In the genomic region with DNA sequence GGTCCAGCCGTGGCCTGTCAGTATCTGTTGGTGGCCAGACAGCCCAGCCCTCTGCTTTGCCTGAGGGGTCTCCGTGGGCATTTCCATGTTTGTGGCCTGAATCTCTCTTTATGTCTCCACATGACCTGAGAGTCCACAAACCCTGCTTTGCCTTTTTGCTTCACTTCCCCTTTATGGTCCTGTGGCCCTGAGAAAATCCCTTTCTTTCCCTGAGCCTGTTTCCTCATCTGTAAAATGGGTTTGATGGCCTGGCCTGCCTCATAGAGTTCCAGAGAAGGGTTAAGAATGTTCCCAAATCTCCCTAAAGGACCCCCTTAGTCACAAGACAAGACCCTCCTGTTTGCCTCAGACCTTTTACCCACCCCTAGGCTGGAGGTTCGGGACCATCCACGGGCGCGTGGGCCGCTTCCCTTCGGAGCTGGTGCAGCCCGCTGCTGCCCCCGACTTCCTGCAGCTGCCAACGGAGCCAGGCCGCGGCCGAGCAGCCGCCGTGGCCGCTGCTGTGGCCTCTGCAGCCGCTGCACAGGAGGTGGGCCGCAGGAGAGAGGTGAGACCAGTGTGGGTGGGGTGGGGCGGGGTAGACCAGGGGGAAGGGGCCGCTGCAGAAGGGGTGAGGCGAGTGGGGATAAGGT, we compare ENCODE assay signal across 10 cellular contexts. TPM values are rescaled to one million over a fixed set of nuclear protein-coding genes. Genes with fewer than 3 reads are reported as not detected.
A peak's percentile ranks its signal among the peaks of the same experiment; 100 is the strongest.
DNase-seq lines count a peak whose midpoint lies in the region; ATAC-seq and TF ChIP-seq lines count a peak whose summit lies in the region.
"Had no signal": no experiment of that assay in that cellular context is flagged by ENCODE, and none has a peak within 500 bp of the region (broad histone marks: within the 10 kb centered on the region; RNA-seq: fewer than 3 reads in every experiment).

No MANE protein-coding gene starts in this region.

- peak overlapping the region; percentile 70 for H3K4me3 Mint-ChIP-seq in stimulated activated naive CD8-positive, alpha-beta T cell treated with anti-CD3 and anti-CD28 coated beads, Interleukin-15, Interleukin-2, amounts not matched to agents 100 ng/mL and 50 ng/mL, for 24 hours
- peak overlapping the region; percentile 79 for H3K4me3 Mint-ChIP-seq in activated T-helper 17 cell treated with anti-CD3 and anti-CD28 coated beads, Interleukin-2, amount 50 U/mL, for 72 hours
- H3K4me3 Mint-ChIP-seq in mesothelial cell of epicardium = peak overlapping the region; percentile 72

- no peak for TF ChIP-seq CTCF in mesothelial cell of epicardium (IDR thresholded peaks at IDR 0.05; ENCODE audit: unreplicated experiment)
- no peak for TF ChIP-seq CTCF in omental fat pad (IDR thresholded peaks at IDR 0.05)

- H3K36me3 Mint-ChIP-seq in stimulated activated naive CD8-positive, alpha-beta T cell treated with anti-CD3 and anti-CD28 coated beads, Interleukin-15, Interleukin-2, amounts not matched to agents 100 ng/mL and 50 ng/mL, for 24 hours (ENCODE audit: low read depth) = no peaks in the 10 kb centered on the region
- no peaks in the 10 kb centered on the region for H3K36me3 Mint-ChIP-seq in activated T-helper 17 cell treated with anti-CD3 and anti-CD28 coated beads, Interleukin-2, amount 50 U/mL, for 72 hours (ENCODE audit: low read depth)
- H3K36me3 Mint-ChIP-seq in mesothelial cell of epicardium = no peaks in the 10 kb centered on the region

- no peak for ATAC-seq in stimulated activated naive CD8-positive, alpha-beta T cell treated with anti-CD3 and anti-CD28 coated beads, Interleukin-15, Interleukin-2, amounts not matched to agents 100 U/mL and 50 U/mL, for 24 hours
- no peak for ATAC-seq in activated T-helper 17 cell treated with anti-CD3 and anti-CD28 coated beads, Interleukin-2, amount 50 U/mL, for 72 hours (replicated peaks)
- no peak for ATAC-seq in omental fat pad (ENCODE audit: low FRiP score)

- no peak for DNase-seq in stimulated activated naive CD8-positive, alpha-beta T cell treated with anti-CD3 and anti-CD28 coated beads, Interleukin-15, Interleukin-2, amounts not matched to agents 100 U/mL and 50 U/mL, for 24 hours
- DNase-seq in mesothelial cell of epicardium (ENCODE audit: low spot score in 2 of 2, unreplicated experiment in 2 of 2) = no peak
- DNase-seq in activated CD4-positive, CD25-positive, alpha-beta regulatory T cell treated with anti-CD3 and anti-CD28 coated beads, Interleukin-2, amount 50 U/mL, for 72 hours = no peak
- DNase-seq in NCI-H2107 (lab: John Stamatoyannopoulos, UW) = no peak
- DNase-seq in omental fat pad (ENCODE audit: low spot score) = no peak
- no peak for DNase-seq in substantia nigra (lab: John Stamatoyannopoulos, UW)
- DNase-seq: NCI-H446 treated with DMSO at 0.1 percent for 48 hours had no signal

- no peak overlapping the region for H3K27ac ChIP-seq in substantia nigra (ENCODE audit: low read depth, low read length, poor library complexity, severe bottlenecking)

- H3K4me1 Mint-ChIP-seq in stimulated activated naive CD8-positive, alpha-beta T cell treated with anti-CD3 and anti-CD28 coated beads, Interleukin-15, Interleukin-2, amounts not matched to agents 100 ng/mL and 50 ng/mL, for 24 hours (ENCODE audit: low read depth) = peaks cover 24% of the 10 kb centered on the region
- H3K4me1 Mint-ChIP-seq in activated T-helper 17 cell treated with anti-CD3 and anti-CD28 coated beads, Interleukin-2, amount 50 U/mL, for 72 hours = peaks cover 4% of the 10 kb centered on the region
- peaks cover 22% of the 10 kb centered on the region for H3K4me1 Mint-ChIP-seq in mesothelial cell of epicardium

- H3K27me3 Mint-ChIP-seq in stimulated activated naive CD8-positive, alpha-beta T cell treated with anti-CD3 and anti-CD28 coated beads, Interleukin-15, Interleukin-2, amounts not matched to agents 100 ng/mL and 50 ng/mL, for 24 hours = no peaks in the 10 kb centered on the region
- no peaks in the 10 kb centered on the region for H3K27me3 Mint-ChIP-seq in activated T-helper 17 cell treated with anti-CD3 and anti-CD28 coated beads, Interleukin-2, amount 50 U/mL, for 72 hours
- H3K27me3 Mint-ChIP-seq in mesothelial cell of epicardium (ENCODE audit: low read depth) = no peaks in the 10 kb centered on the region

- H3K9me3 Mint-ChIP-seq in stimulated activated naive CD8-positive, alpha-beta T cell treated with anti-CD3 and anti-CD28 coated beads, Interleukin-15, Interleukin-2, amounts not matched to agents 100 ng/mL and 50 ng/mL, for 24 hours = no peaks in the 10 kb centered on the region
- no peaks in the 10 kb centered on the region for H3K9me3 Mint-ChIP-seq in activated T-helper 17 cell treated with anti-CD3 and anti-CD28 coated beads, Interleukin-2, amount 50 U/mL, for 72 hours
- H3K9me3 Mint-ChIP-seq in mesothelial cell of epicardium = no peaks in the 10 kb centered on the region

- no peak overlapping the region for H3K27ac Mint-ChIP-seq in stimulated activated naive CD8-positive, alpha-beta T cell treated with anti-CD3 and anti-CD28 coated beads, Interleukin-15, Interleukin-2, amounts not matched to agents 100 ng/mL and 50 ng/mL, for 24 hours
- peak overlapping the region; percentile 91 for H3K27ac Mint-ChIP-seq in activated T-helper 17 cell treated with anti-CD3 and anti-CD28 coated beads, Interleukin-2, amount 50 U/mL, for 72 hours
- H3K27ac Mint-ChIP-seq in mesothelial cell of epicardium = peak overlapping the region; percentile 69

RNA-seq across cellular contexts. Expression of a gene that starts 26.2 kb away (rescaled TPM):
- 100 to 1,000 TPM; 161 to 255 TPM for total RNA-seq in activated T-helper 17 cell treated with anti-CD3 and anti-CD28 coated beads, Interleukin-2, amount 50 U/mL, for 72 hours
- total RNA-seq in mesothelial cell of epicardium (68.6 to 72.3 TPM (median 71.0 TPM) in 3 replicates), omental fat pad (10 to 100 TPM; 77.0 to 80.7 (median 80.3) TPM)

RNA-seq across cellular contexts. Expression of a gene that starts 48.9 kb away (rescaled TPM):
- total RNA-seq in activated T-helper 17 cell treated with anti-CD3 and anti-CD28 coated beads, Interleukin-2, amount 50 U/mL, for 72 hours = 1 to 10 TPM; 1.0 to 6.0 TPM
- total RNA-seq in mesothelial cell of epicardium (6.3 to 8.2 TPM (median 6.3 TPM) in 3 replicates), omental fat pad (1 to 10 TPM in 3 of 4 donors, under 1 TPM in 1; 0.31 to 3.9 (median 2.0) TPM)
- total RNA-seq: Caco-2 had no signal
